ENCODE assay signal across 1 cellular context in the genomic region with DNA sequence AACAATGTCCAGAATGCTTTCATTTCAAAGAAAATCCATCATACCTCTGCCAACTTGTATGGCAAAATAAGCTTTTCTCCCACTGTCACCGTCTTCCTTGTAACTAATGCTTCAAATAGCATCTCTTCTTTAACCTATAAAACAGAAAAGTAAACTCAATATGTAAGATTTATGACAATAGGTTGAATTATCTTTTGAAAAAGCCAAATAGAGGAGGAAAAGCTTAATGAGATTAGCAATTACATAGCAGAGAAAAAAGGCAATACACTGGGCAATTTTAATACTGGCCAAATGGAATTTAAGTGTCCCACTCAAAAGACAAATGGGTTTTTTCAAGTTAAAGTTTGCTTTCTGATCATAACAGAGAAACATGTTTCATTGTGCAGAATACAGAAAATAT.
TF ChIP-seq lines count a peak whose summit lies in the region.

No MANE protein-coding gene starts in this region.

TF ChIP-seq in GM12878, 131 proteins besides CTCF, POLR2A, EP300 and RAD21 (continued from another document):
- TF ChIP-seq, protein P1, sequence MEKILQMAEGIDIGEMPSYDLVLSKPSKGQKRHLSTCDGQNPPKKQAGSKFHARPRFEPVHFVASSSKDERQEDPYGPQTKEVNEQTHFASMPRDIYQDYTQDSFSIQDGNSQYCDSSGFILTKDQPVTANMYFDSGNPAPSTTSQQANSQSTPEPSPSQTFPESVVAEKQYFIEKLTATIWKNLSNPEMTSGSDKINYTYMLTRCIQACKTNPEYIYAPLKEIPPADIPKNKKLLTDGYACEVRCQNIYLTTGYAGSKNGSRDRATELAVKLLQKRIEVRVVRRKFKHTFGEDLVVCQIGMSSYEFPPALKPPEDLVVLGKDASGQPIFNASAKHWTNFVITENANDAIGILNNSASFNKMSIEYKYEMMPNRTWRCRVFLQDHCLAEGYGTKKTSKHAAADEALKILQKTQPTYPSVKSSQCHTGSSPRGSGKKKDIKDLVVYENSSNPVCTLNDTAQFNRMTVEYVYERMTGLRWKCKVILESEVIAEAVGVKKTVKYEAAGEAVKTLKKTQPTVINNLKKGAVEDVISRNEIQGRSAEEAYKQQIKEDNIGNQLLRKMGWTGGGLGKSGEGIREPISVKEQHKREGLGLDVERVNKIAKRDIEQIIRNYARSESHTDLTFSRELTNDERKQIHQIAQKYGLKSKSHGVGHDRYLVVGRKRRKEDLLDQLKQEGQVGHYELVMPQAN (conservative IDR thresholded peaks at IDR 0.05) = no peak
- TF ChIP-seq, protein P2, sequence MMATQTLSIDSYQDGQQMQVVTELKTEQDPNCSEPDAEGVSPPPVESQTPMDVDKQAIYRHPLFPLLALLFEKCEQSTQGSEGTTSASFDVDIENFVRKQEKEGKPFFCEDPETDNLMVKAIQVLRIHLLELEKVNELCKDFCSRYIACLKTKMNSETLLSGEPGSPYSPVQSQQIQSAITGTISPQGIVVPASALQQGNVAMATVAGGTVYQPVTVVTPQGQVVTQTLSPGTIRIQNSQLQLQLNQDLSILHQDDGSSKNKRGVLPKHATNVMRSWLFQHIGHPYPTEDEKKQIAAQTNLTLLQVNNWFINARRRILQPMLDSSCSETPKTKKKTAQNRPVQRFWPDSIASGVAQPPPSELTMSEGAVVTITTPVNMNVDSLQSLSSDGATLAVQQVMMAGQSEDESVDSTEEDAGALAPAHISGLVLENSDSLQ (IDR thresholded peaks at IDR 0.05) = no peak
- TF ChIP-seq SMAD1 (IDR thresholded peaks at IDR 0.05; ENCODE audit: low read depth, partially characterized antibody) (no peak), POLR2AphosphoS2 (IDR thresholded peaks at IDR 0.05; ENCODE audit: low read depth, low read length) (no peak), RFX5 (IDR thresholded peaks at IDR 0.05; ENCODE audit: low read depth, low read length) (no peak), YBX1 (IDR thresholded peaks at IDR 0.05) (no peak), EGR1 (IDR thresholded peaks at IDR 0.05; ENCODE audit: borderline replicate concordance in 1 of 2, low read depth in 2 of 2, low read length in 2 of 2) (no peak), SIX5 (IDR thresholded peaks at IDR 0.05; ENCODE audit: low read depth, low read length, severe bottlenecking) (no peak), EED (IDR thresholded peaks at IDR 0.05; ENCODE audit: low read depth) (no peak)
- TF ChIP-seq, protein P3, sequence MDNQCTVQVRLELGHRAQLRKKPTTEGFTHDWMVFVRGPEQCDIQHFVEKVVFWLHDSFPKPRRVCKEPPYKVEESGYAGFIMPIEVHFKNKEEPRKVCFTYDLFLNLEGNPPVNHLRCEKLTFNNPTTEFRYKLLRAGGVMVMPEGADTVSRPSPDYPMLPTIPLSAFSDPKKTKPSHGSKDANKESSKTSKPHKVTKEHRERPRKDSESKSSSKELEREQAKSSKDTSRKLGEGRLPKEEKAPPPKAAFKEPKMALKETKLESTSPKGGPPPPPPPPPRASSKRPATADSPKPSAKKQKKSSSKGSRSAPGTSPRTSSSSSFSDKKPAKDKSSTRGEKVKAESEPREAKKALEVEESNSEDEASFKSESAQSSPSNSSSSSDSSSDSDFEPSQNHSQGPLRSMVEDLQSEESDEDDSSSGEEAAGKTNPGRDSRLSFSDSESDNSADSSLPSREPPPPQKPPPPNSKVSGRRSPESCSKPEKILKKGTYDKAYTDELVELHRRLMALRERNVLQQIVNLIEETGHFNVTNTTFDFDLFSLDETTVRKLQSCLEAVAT (IDR thresholded peaks at IDR 0.05) = no peak
- TF ChIP-seq, protein P4, sequence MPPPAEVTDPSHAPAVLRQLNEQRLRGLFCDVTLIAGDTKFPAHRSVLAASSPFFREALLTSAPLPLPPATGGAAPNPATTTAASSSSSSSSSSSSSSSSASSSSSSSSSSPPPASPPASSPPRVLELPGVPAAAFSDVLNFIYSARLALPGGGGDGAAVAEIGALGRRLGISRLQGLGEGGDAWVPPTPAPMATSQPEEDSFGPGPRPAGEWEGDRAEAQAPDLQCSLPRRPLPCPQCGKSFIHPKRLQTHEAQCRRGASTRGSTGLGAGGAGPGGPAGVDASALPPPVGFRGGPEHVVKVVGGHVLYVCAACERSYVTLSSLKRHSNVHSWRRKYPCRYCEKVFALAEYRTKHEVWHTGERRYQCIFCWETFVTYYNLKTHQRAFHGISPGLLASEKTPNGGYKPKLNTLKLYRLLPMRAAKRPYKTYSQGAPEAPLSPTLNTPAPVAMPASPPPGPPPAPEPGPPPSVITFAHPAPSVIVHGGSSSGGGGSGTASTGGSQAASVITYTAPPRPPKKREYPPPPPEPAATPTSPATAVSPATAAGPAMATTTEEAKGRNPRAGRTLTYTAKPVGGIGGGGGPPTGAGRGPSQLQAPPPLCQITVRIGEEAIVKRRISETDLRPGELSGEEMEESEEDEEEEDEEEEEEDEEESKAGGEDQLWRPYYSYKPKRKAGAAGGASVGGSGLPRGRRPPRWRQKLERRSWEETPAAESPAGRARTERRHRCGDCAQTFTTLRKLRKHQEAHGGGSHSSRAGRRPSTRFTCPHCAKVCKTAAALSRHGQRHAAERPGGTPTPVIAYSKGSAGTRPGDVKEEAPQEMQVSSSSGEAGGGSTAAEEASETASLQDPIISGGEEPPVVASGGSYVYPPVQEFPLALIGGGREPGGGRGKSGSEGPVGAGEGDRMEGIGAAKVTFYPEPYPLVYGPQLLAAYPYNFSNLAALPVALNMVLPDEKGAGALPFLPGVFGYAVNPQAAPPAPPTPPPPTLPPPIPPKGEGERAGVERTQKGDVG (CRISPR knock-in tag; IDR thresholded peaks at IDR 0.05) = no peak
